ENCODE assay signal across 18 cellular contexts in genomic region chr22:31155425-31155824, GRCh38. TPM values are rescaled to one million over a fixed set of nuclear protein-coding genes. Genes with fewer than 3 reads are reported as not detected.
A peak's percentile ranks its signal among the peaks of the same experiment; 100 is the strongest.
DNase-seq lines count a peak whose midpoint lies in the region; ATAC-seq and TF ChIP-seq lines count a peak whose summit lies in the region.
"Had no signal": no experiment of that assay in that cellular context is flagged by ENCODE, and none has a peak within 500 bp of the region (broad histone marks: within the 10 kb centered on the region; RNA-seq: fewer than 3 reads in every experiment).

No MANE protein-coding gene starts in this region.

- WGBS in testis, 2 donors = 32 to 42% methylated on average over 3 of the region's 3 CpGs

- intact Hi-C loops in testis (cut with DNase I; ENCODE audit: low total_unique reads) = no loop called here

- H3K27me3 ChIP-seq in testis = no peaks in the 10 kb centered on the region
- H3K27me3 ChIP-seq: MG63 had no signal

- no peak for TF ChIP-seq CTCF in cardiac fibroblast (IDR thresholded peaks at IDR 0.05; ENCODE audit: low read depth, low read length)
- no peak for TF ChIP-seq CTCF in testis (IDR thresholded peaks at IDR 0.05)

- H3K4me3 ChIP-seq in cardiac fibroblast (replicated peaks in 1 of 2; ENCODE audit: low read depth in 2 of 2, low read length in 2 of 2) (no peak overlapping the region), testis (no peak overlapping the region)
- H3K4me3 ChIP-seq: MG63 had no signal

- H3K4me1 ChIP-seq in testis = peaks cover 9% of the 10 kb centered on the region

- H3K9me3 ChIP-seq in testis = no peaks in the 10 kb centered on the region
- H3K9me3 ChIP-seq: MG63 had no signal

- no peak for TF ChIP-seq POLR2A in testis (IDR thresholded peaks at IDR 0.05)

- peak overlapping the region; percentile 31 to 72 for H3K27ac ChIP-seq in testis

- in situ Hi-C loops in KBM-7 (cut with MboI; ENCODE audit: low pct_unique_long_range_greater_than_20kb, low sequenced_read_pairs) = no loop called here

- H3K36me3 ChIP-seq in testis (ENCODE audit: low read depth, missing control alignments) = no peaks in the 10 kb centered on the region
- H3K36me3 ChIP-seq: MG63 had no signal

- DNase-seq in GM04504 (ENCODE audit: low read depth) (peak; percentile 20), cardiac fibroblast (ENCODE audit: low read depth in 2 of 2) (peak; percentile 40 to 58), hepatic stellate cell (ENCODE audit: low spot score) (peak; percentile 40), testis (no peak), NOMO-1 treated with DMSO at 0.1 percent for 48 hours (lab: John Stamatoyannopoulos, UW; ENCODE audit: unreplicated experiment) (no peak), KBM-7 (no peak)
- DNase-seq: activated CD4-positive, alpha-beta memory T cell treated with anti-CD3 and anti-CD28 coated beads, Interleukin-2, amount 10 ng/mL, durations not matched to agents 7 days and 5 days; CD8-positive, alpha-beta T cell; GDM1; MG63; NCI-H2081 treated with DMSO at 0.1 percent for 48 hours; SHP77 treated with DMSO at 0.1 percent for 48 hours; stimulated activated CD4-positive, alpha-beta T cell treated with anti-CD3 and anti-CD28 coated beads, Interleukin-2, amount 100 ng/mL, for 48 hours had no signal

- ATAC-seq in activated CD4-positive, CD25-positive, alpha-beta regulatory T cell treated with anti-CD3 and anti-CD28 coated beads, Interleukin-2, amount 50 U/mL, for 24 hours = no peak
- ATAC-seq: activated T-helper 17 cell treated with anti-CD3 and anti-CD28 coated beads, Interleukin-2, amount 50 U/mL, for 72 hours; CD8-positive, alpha-beta T cell; HCT116 had no signal

RNA-seq across cellular contexts. Expression of gene RNF185, which starts 4.6 kb away (rescaled TPM):
- total RNA-seq in testis = 10 to 100 TPM; 30.0 to 32.4 TPM
- polyA plus RNA-seq in testis (ENCODE audit: insufficient read depth, low read depth, low replicate concordance) = 33.2 TPM

RNA-seq across cellular contexts. Expression of gene PLA2G3, which starts 15.1 kb away (rescaled TPM):
- under 1 TPM; 0.55 to 0.68 TPM for total RNA-seq in testis
- polyA plus RNA-seq in testis (ENCODE audit: insufficient read depth, low read depth, low replicate concordance) = 0.44 TPM
- total RNA-seq: activated CD4-positive, alpha-beta memory T cell treated with anti-CD3 and anti-CD28 coated beads, Interleukin-2, amount 10 ng/mL, durations not matched to agents 7 days and 5 days; activated T-helper 17 cell treated with anti-CD3 and anti-CD28 coated beads, Interleukin-2, amount 50 U/mL, for 72 hours; CD8-positive, alpha-beta T cell; mononuclear cell; posterior vena cava had no signal

RNA-seq across cellular contexts. Expression of gene INPP5J, which starts 32.7 kb away (rescaled TPM):
- 10 to 100 TPM; 11.3 to 17.2 TPM for total RNA-seq in testis
- 5.2 TPM for polyA plus RNA-seq in testis (ENCODE audit: insufficient read depth, low read depth, low replicate concordance)
- total RNA-seq: activated CD4-positive, alpha-beta memory T cell treated with anti-CD3 and anti-CD28 coated beads, Interleukin-2, amount 10 ng/mL, durations not matched to agents 7 days and 5 days; mononuclear cell had no signal

RNA-seq across cellular contexts. Expression of gene SELENOM, which starts 48.1 kb away (rescaled TPM):
- 100 to 1,000 TPM in 1 of 2 donors, 10 to 100 TPM in 1; 82.8 to 102 TPM for total RNA-seq in testis
- 77.4 TPM for polyA plus RNA-seq in testis (ENCODE audit: insufficient read depth, low read depth, low replicate concordance)

RNA-seq across cellular contexts. Expression of gene LIMK2, which starts 56.7 kb away (rescaled TPM):
- total RNA-seq in testis = 100 to 1,000 TPM in 1 of 2 donors, 10 to 100 TPM in 1; 94.0 to 101 TPM
- polyA plus RNA-seq in testis (ENCODE audit: insufficient read depth, low read depth, low replicate concordance) = 51.7 TPM

Comparison
In these comparisons a context has a peak if more than half of its experiments do, and no peak if none do; other contexts are left out.
1. DNase-seq: peak in GM04504 (single experiment), cardiac fibroblast (2 of 2) and hepatic stellate cell (single experiment); none in testis (single experiment), NOMO-1 treated with DMSO at 0.1 percent for 48 hours (single experiment) and KBM-7 (single experiment).